ENCODE assay signal across 1 cellular context in the genomic region with DNA sequence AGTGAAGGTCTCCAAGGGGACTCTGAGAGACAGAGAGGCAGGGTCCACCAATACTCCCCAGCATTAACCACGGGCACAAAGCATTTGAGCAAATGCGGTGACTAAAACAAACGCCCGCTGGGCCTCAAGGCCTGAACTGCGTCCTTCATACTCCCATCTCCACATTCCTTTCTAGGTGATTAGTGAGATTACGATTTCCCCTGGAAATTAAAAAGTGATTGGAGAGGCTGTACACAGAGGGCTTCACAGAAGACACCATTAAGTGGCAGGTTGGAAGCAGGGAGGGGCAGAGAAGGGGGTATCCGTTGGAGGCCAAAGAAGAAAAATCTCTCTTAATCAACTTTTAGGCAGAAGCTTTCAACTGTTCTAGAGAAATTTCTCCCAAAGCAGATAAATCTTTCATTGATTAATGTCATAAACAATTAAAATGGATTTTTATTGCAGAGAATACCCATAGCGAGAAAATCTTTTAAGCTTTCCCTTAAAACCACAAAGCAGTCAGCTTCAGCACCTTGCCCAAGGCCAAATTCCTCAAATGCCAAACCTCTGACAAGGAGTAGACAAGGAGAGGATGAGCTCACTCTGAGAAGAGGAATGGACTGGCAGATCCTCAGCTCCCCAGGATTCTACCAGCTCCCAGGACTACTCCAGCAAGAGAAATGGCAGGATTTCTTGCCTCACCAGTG.
TF ChIP-seq lines count a peak whose summit lies in the region.

No MANE protein-coding gene starts in this region.

TF ChIP-seq in HEK293, 187 proteins besides CTCF, POLR2A, EP300 and RAD21 (continued from another document and continues in another):
- TF ChIP-seq ZNF777 (tag by site-specific recombination; IDR thresholded peaks at IDR 0.05; ENCODE audit: borderline replicate concordance) (no peak), SP3 (tag by site-specific recombination; IDR thresholded peaks at IDR 0.05) (0 out of 2 replicates have a peak, but pooled peaks have one; percentile 18), ZNF585B (tag by site-specific recombination; IDR thresholded peaks at IDR 0.05) (no peak), PBX3 (CRISPR knock-in tag; IDR thresholded peaks at IDR 0.05) (no peak), IKZF3 (tag by site-specific recombination; IDR thresholded peaks at IDR 0.05) (peak; percentile 82; the same call in 1 of the 2 replicates), OSR2 (tag by site-specific recombination; IDR thresholded peaks at IDR 0.05) (peak; percentile 79), ZNF311 (tag by site-specific recombination; IDR thresholded peaks at IDR 0.05; ENCODE audit: borderline replicate concordance) (no peak), ZNF335 (tag by site-specific recombination; conservative IDR thresholded peaks at IDR 0.05) (peak; percentile 67), ZNF843 (tag by site-specific recombination; IDR thresholded peaks at IDR 0.05) (peak; percentile 73; the same call in 1 of the 2 replicates), REST (tag by site-specific recombination; IDR thresholded peaks at IDR 0.05) (peak; percentile 71), INSM2 (tag by site-specific recombination; IDR thresholded peaks at IDR 0.05) (peak; percentile 76), ZEB2 (tag by site-specific recombination; IDR thresholded peaks at IDR 0.05) (no peak; the same call in none of the 2 replicates), ZNF23 (tag by site-specific recombination; IDR thresholded peaks at IDR 0.05; ENCODE audit: borderline replicate concordance) (no peak), ZNF24 (tag by site-specific recombination; IDR thresholded peaks at IDR 0.05) (0 out of 2 replicates have a peak, but pooled peaks have one; percentile 30), KLF9 (tag by site-specific recombination; IDR thresholded peaks at IDR 0.05; ENCODE audit: low read depth) (no peak), ZNF391 (tag by site-specific recombination; IDR thresholded peaks at IDR 0.05; ENCODE audit: borderline replicate concordance, low read depth) (no peak), ZBTB8A (tag by site-specific recombination; IDR thresholded peaks at IDR 0.05) (no peak), KLF10 (tag by site-specific recombination; IDR thresholded peaks at IDR 0.05) (peak; percentile 86), ZNF354C (tag by site-specific recombination; IDR thresholded peaks at IDR 0.05; ENCODE audit: borderline replicate concordance, low read depth) (no peak), ZBTB21 (tag by site-specific recombination; IDR thresholded peaks at IDR 0.05) (peak; percentile 36; the same call in 1 of the 2 replicates), ZNF658 (tag by site-specific recombination; IDR thresholded peaks at IDR 0.05) (no peak), ZNF501 (tag by site-specific recombination; IDR thresholded peaks at IDR 0.05) (0 out of 2 replicates have a peak, but pooled peaks have one; percentile 38), KLF8 (tag by site-specific recombination; IDR thresholded peaks at IDR 0.05) (0 out of 2 replicates have a peak, but pooled peaks have one; percentile 45), ZNF654 (tag by site-specific recombination; IDR thresholded peaks at IDR 0.05; ENCODE audit: low read depth) (no peak), ZXDB (tag by site-specific recombination; IDR thresholded peaks at IDR 0.05) (peak; percentile 66), ZNF416 (tag by site-specific recombination; IDR thresholded peaks at IDR 0.05) (peak; percentile 76; the same call in 1 of the 2 replicates), ZBTB17 (tag by site-specific recombination; IDR thresholded peaks at IDR 0.05) (peak; percentile 73), ZNF214 (tag by site-specific recombination; IDR thresholded peaks at IDR 0.05; ENCODE audit: borderline replicate concordance) (no peak), ZNF404 (tag by site-specific recombination; IDR thresholded peaks at IDR 0.05) (no peak), GFI1B (tag by site-specific recombination; IDR thresholded peaks at IDR 0.05) (0 out of 2 replicates have a peak, but pooled peaks have one; percentile 27), ZNF558 (tag by site-specific recombination; IDR thresholded peaks at IDR 0.05) (peak; percentile 84), ZNF184 (tag by site-specific recombination; IDR thresholded peaks at IDR 0.05) (no peak), ZNF704 (tag by site-specific recombination; IDR thresholded peaks at IDR 0.05) (no peak)
- TF ChIP-seq, protein P1, sequence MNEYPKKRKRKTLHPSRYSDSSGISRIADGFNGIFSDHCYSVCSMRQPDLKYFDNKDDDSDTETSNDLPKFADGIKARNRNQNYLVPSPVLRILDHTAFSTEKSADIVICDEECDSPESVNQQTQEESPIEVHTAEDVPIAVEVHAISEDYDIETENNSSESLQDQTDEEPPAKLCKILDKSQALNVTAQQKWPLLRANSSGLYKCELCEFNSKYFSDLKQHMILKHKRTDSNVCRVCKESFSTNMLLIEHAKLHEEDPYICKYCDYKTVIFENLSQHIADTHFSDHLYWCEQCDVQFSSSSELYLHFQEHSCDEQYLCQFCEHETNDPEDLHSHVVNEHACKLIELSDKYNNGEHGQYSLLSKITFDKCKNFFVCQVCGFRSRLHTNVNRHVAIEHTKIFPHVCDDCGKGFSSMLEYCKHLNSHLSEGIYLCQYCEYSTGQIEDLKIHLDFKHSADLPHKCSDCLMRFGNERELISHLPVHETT (tag by site-specific recombination; IDR thresholded peaks at IDR 0.05): peak; percentile 73
- TF ChIP-seq, protein P2, sequence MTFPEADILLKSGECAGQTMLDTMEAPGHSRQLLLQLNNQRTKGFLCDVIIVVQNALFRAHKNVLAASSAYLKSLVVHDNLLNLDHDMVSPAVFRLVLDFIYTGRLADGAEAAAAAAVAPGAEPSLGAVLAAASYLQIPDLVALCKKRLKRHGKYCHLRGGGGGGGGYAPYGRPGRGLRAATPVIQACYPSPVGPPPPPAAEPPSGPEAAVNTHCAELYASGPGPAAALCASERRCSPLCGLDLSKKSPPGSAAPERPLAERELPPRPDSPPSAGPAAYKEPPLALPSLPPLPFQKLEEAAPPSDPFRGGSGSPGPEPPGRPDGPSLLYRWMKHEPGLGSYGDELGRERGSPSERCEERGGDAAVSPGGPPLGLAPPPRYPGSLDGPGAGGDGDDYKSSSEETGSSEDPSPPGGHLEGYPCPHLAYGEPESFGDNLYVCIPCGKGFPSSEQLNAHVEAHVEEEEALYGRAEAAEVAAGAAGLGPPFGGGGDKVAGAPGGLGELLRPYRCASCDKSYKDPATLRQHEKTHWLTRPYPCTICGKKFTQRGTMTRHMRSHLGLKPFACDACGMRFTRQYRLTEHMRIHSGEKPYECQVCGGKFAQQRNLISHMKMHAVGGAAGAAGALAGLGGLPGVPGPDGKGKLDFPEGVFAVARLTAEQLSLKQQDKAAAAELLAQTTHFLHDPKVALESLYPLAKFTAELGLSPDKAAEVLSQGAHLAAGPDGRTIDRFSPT (tag by site-specific recombination; IDR thresholded peaks at IDR 0.05): peak; percentile 79; the same call in 1 of the 2 replicates
- TF ChIP-seq, protein P3, sequence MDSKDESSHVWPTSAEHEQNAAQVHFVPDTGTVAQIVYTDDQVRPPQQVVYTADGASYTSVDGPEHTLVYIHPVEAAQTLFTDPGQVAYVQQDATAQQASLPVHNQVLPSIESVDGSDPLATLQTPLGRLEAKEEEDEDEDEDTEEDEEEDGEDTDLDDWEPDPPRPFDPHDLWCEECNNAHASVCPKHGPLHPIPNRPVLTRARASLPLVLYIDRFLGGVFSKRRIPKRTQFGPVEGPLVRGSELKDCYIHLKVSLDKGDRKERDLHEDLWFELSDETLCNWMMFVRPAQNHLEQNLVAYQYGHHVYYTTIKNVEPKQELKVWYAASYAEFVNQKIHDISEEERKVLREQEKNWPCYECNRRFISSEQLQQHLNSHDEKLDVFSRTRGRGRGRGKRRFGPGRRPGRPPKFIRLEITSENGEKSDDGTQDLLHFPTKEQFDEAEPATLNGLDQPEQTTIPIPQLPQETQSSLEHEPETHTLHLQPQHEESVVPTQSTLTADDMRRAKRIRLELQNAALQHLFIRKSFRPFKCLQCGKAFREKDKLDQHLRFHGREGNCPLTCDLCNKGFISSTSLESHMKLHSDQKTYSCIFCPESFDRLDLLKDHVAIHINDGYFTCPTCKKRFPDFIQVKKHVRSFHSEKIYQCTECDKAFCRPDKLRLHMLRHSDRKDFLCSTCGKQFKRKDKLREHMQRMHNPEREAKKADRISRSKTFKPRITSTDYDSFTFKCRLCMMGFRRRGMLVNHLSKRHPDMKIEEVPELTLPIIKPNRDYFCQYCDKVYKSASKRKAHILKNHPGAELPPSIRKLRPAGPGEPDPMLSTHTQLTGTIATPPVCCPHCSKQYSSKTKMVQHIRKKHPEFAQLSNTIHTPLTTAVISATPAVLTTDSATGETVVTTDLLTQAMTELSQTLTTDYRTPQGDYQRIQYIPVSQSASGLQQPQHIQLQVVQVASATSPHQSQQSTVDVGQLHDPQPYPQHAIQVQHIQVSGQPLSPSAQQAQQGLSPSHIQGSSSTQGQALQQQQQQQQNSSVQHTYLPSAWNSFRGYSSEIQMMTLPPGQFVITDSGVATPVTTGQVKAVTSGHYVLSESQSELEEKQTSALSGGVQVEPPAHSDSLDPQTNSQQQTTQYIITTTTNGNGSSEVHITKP (tag by site-specific recombination; IDR thresholded peaks at IDR 0.05): peak; percentile 85
- TF ChIP-seq, protein P4, sequence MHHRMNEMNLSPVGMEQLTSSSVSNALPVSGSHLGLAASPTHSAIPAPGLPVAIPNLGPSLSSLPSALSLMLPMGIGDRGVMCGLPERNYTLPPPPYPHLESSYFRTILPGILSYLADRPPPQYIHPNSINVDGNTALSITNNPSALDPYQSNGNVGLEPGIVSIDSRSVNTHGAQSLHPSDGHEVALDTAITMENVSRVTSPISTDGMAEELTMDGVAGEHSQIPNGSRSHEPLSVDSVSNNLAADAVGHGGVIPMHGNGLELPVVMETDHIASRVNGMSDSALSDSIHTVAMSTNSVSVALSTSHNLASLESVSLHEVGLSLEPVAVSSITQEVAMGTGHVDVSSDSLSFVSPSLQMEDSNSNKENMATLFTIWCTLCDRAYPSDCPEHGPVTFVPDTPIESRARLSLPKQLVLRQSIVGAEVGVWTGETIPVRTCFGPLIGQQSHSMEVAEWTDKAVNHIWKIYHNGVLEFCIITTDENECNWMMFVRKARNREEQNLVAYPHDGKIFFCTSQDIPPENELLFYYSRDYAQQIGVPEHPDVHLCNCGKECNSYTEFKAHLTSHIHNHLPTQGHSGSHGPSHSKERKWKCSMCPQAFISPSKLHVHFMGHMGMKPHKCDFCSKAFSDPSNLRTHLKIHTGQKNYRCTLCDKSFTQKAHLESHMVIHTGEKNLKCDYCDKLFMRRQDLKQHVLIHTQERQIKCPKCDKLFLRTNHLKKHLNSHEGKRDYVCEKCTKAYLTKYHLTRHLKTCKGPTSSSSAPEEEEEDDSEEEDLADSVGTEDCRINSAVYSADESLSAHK (tag by site-specific recombination; IDR thresholded peaks at IDR 0.05): peak; percentile 23; the same call in 1 of the 2 replicates
- TF ChIP-seq, protein P5, sequence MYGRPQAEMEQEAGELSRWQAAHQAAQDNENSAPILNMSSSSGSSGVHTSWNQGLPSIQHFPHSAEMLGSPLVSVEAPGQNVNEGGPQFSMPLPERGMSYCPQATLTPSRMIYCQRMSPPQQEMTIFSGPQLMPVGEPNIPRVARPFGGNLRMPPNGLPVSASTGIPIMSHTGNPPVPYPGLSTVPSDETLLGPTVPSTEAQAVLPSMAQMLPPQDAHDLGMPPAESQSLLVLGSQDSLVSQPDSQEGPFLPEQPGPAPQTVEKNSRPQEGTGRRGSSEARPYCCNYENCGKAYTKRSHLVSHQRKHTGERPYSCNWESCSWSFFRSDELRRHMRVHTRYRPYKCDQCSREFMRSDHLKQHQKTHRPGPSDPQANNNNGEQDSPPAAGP (tag by site-specific recombination; IDR thresholded peaks at IDR 0.05): peak; percentile 26; the same call in 1 of the 2 replicates
